In the genomic region with DNA sequence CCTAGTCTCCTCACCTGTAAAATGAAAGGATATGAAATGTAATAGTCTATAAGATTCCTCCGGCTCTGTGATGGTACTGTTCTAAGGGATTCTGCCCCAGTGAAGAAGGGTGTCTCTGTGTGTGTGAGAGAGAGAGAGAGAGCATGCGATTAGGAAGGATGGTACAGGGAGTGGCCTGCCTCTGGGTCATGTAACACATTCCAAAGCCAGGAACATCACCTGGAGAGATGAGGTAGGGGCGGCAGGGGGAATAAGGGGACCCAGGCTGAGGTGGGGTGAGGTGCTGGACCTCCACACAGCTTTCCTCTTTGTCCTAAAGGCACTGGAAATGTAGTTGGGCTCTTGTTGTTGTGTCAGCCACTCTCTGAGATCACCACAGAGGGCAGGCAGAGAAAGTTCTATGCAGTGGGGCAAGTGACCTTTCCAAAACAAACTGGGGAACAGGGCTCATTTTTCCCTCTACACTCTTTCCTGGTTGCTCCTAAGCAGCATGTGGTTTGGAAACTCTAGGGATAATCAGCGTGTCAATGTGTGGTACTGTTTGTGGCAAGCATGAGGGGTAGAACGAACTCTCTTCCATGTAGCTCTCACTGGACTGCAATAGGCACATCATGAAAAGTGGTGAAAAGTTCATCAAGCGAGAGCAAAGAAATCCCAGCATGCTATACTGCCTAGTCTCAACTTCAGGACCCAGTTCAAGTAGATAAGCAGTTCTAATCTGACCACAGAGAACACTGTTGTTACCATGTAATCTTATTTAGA, we compare ENCODE assay signal across 1 cellular context.
TF ChIP-seq lines count a peak whose summit lies in the region.

No MANE protein-coding gene starts in this region.

TF ChIP-seq in GM23338, 12 proteins besides CTCF, POLR2A, EP300 and RAD21 (continued from another document):
- TF ChIP-seq, protein P1, sequence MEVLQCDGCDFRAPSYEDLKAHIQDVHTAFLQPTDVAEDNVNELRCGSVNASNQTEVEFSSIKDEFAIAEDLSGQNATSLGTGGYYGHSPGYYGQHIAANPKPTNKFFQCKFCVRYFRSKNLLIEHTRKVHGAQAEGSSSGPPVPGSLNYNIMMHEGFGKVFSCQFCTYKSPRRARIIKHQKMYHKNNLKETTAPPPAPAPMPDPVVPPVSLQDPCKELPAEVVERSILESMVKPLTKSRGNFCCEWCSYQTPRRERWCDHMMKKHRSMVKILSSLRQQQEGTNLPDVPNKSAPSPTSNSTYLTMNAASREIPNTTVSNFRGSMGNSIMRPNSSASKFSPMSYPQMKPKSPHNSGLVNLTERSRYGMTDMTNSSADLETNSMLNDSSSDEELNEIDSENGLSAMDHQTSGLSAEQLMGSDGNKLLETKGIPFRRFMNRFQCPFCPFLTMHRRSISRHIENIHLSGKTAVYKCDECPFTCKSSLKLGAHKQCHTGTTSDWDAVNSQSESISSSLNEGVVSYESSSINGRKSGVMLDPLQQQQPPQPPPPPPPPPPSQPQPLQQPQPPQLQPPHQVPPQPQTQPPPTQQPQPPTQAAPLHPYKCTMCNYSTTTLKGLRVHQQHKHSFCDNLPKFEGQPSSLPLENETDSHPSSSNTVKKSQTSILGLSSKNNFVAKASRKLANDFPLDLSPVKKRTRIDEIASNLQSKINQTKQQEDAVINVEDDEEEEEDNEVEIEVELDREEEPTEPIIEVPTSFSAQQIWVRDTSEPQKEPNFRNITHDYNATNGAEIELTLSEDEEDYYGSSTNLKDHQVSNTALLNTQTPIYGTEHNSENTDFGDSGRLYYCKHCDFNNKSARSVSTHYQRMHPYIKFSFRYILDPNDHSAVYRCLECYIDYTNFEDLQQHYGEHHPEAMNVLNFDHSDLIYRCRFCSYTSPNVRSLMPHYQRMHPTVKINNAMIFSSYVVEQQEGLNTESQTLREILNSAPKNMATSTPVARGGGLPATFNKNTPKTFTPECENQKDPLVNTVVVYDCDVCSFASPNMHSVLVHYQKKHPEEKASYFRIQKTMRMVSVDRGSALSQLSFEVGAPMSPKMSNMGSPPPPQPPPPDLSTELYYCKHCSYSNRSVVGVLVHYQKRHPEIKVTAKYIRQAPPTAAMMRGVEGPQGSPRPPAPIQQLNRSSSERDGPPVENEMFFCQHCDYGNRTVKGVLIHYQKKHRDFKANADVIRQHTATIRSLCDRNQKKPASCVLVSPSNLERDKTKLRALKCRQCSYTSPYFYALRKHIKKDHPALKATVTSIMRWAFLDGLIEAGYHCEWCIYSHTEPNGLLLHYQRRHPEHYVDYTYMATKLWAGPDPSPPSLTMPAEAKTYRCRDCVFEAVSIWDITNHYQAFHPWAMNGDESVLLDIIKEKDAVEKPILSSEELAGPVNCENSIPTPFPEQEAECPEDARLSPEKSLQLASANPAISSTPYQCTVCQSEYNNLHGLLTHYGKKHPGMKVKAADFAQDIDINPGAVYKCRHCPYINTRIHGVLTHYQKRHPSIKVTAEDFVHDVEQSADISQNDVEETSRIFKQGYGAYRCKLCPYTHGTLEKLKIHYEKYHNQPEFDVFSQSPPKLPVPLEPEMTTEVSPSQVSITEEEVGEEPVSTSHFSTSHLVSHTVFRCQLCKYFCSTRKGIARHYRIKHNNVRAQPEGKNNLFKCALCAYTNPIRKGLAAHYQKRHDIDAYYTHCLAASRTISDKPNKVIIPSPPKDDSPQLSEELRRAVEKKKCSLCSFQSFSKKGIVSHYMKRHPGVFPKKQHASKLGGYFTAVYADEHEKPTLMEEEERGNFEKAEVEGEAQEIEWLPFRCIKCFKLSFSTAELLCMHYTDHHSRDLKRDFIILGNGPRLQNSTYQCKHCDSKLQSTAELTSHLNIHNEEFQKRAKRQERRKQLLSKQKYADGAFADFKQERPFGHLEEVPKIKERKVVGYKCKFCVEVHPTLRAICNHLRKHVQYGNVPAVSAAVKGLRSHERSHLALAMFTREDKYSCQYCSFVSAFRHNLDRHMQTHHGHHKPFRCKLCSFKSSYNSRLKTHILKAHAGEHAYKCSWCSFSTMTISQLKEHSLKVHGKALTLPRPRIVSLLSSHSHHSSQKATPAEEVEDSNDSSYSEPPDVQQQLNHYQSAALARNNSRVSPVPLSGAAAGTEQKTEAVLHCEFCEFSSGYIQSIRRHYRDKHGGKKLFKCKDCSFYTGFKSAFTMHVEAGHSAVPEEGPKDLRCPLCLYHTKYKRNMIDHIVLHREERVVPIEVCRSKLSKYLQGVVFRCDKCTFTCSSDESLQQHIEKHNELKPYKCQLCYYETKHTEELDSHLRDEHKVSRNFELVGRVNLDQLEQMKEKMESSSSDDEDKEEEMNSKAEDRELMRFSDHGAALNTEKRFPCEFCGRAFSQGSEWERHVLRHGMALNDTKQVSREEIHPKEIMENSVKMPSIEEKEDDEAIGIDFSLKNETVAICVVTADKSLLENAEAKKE (CRISPR knock-in tag; IDR thresholded peaks at IDR 0.05) = no peak
- TF ChIP-seq ZNF114 (CRISPR knock-in tag; IDR thresholded peaks at IDR 0.05) = no peak
- TF ChIP-seq, protein P2, sequence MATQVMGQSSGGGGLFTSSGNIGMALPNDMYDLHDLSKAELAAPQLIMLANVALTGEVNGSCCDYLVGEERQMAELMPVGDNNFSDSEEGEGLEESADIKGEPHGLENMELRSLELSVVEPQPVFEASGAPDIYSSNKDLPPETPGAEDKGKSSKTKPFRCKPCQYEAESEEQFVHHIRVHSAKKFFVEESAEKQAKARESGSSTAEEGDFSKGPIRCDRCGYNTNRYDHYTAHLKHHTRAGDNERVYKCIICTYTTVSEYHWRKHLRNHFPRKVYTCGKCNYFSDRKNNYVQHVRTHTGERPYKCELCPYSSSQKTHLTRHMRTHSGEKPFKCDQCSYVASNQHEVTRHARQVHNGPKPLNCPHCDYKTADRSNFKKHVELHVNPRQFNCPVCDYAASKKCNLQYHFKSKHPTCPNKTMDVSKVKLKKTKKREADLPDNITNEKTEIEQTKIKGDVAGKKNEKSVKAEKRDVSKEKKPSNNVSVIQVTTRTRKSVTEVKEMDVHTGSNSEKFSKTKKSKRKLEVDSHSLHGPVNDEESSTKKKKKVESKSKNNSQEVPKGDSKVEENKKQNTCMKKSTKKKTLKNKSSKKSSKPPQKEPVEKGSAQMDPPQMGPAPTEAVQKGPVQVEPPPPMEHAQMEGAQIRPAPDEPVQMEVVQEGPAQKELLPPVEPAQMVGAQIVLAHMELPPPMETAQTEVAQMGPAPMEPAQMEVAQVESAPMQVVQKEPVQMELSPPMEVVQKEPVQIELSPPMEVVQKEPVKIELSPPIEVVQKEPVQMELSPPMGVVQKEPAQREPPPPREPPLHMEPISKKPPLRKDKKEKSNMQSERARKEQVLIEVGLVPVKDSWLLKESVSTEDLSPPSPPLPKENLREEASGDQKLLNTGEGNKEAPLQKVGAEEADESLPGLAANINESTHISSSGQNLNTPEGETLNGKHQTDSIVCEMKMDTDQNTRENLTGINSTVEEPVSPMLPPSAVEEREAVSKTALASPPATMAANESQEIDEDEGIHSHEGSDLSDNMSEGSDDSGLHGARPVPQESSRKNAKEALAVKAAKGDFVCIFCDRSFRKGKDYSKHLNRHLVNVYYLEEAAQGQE (IDR thresholded peaks at IDR 0.05; ENCODE audit: unreplicated experiment) = no peak
- no peak for TF ChIP-seq ZNF331 (CRISPR knock-in tag; IDR thresholded peaks at IDR 0.05; ENCODE audit: low read depth)
- TF ChIP-seq, protein P3, sequence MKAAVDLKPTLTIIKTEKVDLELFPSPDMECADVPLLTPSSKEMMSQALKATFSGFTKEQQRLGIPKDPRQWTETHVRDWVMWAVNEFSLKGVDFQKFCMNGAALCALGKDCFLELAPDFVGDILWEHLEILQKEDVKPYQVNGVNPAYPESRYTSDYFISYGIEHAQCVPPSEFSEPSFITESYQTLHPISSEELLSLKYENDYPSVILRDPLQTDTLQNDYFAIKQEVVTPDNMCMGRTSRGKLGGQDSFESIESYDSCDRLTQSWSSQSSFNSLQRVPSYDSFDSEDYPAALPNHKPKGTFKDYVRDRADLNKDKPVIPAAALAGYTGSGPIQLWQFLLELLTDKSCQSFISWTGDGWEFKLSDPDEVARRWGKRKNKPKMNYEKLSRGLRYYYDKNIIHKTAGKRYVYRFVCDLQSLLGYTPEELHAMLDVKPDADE (IDR thresholded peaks at IDR 0.05) = no peak
- TF ChIP-seq POLR2AphosphoS5 (IDR thresholded peaks at IDR 0.05; ENCODE audit: low read depth) = no peak; the same call in 1 of the 2 replicates
